ENCODE assay signal across 8 cellular contexts in genomic region chr10:124670849-124671248, GRCh38.
DNase-seq lines count a peak whose midpoint lies in the region; ATAC-seq and TF ChIP-seq lines count a peak whose summit lies in the region.

No MANE protein-coding gene starts in this region.

- H2BK120ac ChIP-seq in neuronal stem cell (ENCODE audit: low read depth, low read length) = peak overlapping the region; percentile 66

- POLR2A ChIA-PET in CD4-positive, alpha-beta T cell (lab: Charles Lee) = interaction anchor here (0.6 to 3.4 kb wide), 5 partner anchors 9 to 48 kb away, joined by 3 to 22 read pairs (median 5); no protein-coding TSS in a partner anchor

- H3K14ac ChIP-seq in neuronal stem cell (ENCODE audit: low read length) = no peak overlapping the region

- intact Hi-C loops in CD4-positive, alpha-beta T cell (cut with DNase I, micrococcal nuclease) = loop anchor here (2.0 to 5.0 kb wide), 4 partner anchors 20 to 70 kb away; no protein-coding TSS in a partner anchor
- intact Hi-C loops in dendritic cell treated with granulocyte-macrophage colony-stimulating factor and Interleukin-4, amounts not matched to agents 40 ng/mL and 50 ng/mL, for 4 days (cut with micrococcal nuclease) = no loop called here
- intact Hi-C loops in activated T-helper 1 cell treated with anti-CD3 and anti-CD28 coated beads, Interleukin-12 subunit alpha, Interleukin-12 subunit beta, Interleukin-2, Interleukin-4 antibody, amounts not matched to agents 30 ng/mL and 10 ng/mL and 1 ng/mL, durations not matched to agents 14 hours and 24 hours and 36 hours (cut with micrococcal nuclease) = no loop called here

- peak overlapping the region; percentile 55 for H4K8ac ChIP-seq in neuronal stem cell (ENCODE audit: low read depth, low read length)

- peak overlapping the region; percentile 89 for H3K18ac ChIP-seq in neuronal stem cell (ENCODE audit: low read length)

- H3K4me2 ChIP-seq in neuronal stem cell (ENCODE audit: insufficient read depth, low read length, poor library complexity, severe bottlenecking) = no peak overlapping the region

- H3K9me3 Mint-ChIP-seq in CD4-positive, alpha-beta T cell = no peaks in the 10 kb centered on the region
- H3K9me3 Mint-ChIP-seq in dendritic cell treated with granulocyte-macrophage colony-stimulating factor and Interleukin-4, amounts not matched to agents 40 ng/mL and 50 ng/mL, for 4 days = no peaks in the 10 kb centered on the region
- H3K9me3 Mint-ChIP-seq in activated T-helper 1 cell treated with anti-CD3 and anti-CD28 coated beads, Interleukin-12 subunit alpha, Interleukin-12 subunit beta, Interleukin-2, Interleukin-4 antibody, amounts not matched to agents 30 ng/mL and 10 ng/mL and 1 ng/mL, durations not matched to agents 14 hours and 24 hours and 36 hours = no peaks in the 10 kb centered on the region

- peak overlapping the region; percentile 56 for H2BK5ac ChIP-seq in neuronal stem cell (ENCODE audit: low read length)

- H3K23ac ChIP-seq in neuronal stem cell (ENCODE audit: low read depth, low read length, poor library complexity) = peak overlapping the region; percentile 66

- TF ChIP-seq CTCF in CD4-positive, alpha-beta T cell (IDR thresholded peaks at IDR 0.05) = no peak

- H4K91ac ChIP-seq in neuronal stem cell (ENCODE audit: low read depth, low read length, poor library complexity) = peak overlapping the region; percentile 49

- peaks cover 85% of the 10 kb centered on the region for H3K4me1 Mint-ChIP-seq in CD4-positive, alpha-beta T cell (ENCODE audit: low read depth)
- peaks cover 70% of the 10 kb centered on the region for H3K4me1 Mint-ChIP-seq in dendritic cell treated with granulocyte-macrophage colony-stimulating factor and Interleukin-4, amounts not matched to agents 40 ng/mL and 50 ng/mL, for 4 days (ENCODE audit: low read depth)
- peaks cover 40% of the 10 kb centered on the region for H3K4me1 Mint-ChIP-seq in activated T-helper 1 cell treated with anti-CD3 and anti-CD28 coated beads, Interleukin-12 subunit alpha, Interleukin-12 subunit beta, Interleukin-2, Interleukin-4 antibody, amounts not matched to agents 30 ng/mL and 10 ng/mL and 1 ng/mL, durations not matched to agents 14 hours and 24 hours and 36 hours (ENCODE audit: low read depth)

- H3K36me3 Mint-ChIP-seq in CD4-positive, alpha-beta T cell (ENCODE audit: low read depth) = peaks cover 7% of the 10 kb centered on the region
- H3K36me3 Mint-ChIP-seq in dendritic cell treated with granulocyte-macrophage colony-stimulating factor and Interleukin-4, amounts not matched to agents 40 ng/mL and 50 ng/mL, for 4 days (ENCODE audit: low read depth) = peaks cover 82% of the 10 kb centered on the region
- H3K36me3 Mint-ChIP-seq in activated T-helper 1 cell treated with anti-CD3 and anti-CD28 coated beads, Interleukin-12 subunit alpha, Interleukin-12 subunit beta, Interleukin-2, Interleukin-4 antibody, amounts not matched to agents 30 ng/mL and 10 ng/mL and 1 ng/mL, durations not matched to agents 14 hours and 24 hours and 36 hours (ENCODE audit: low read depth) = peaks cover 25% of the 10 kb centered on the region

- peak overlapping the region; percentile 73 for H2AK5ac ChIP-seq in neuronal stem cell (ENCODE audit: low read depth, low read length)

- no peak overlapping the region for H3K27ac ChIP-seq in CD4-positive, alpha-beta T cell (ENCODE audit: low read depth, low read length)
- H3K27ac ChIP-seq in neuronal stem cell (replicated peaks; ENCODE audit: low read length) = peak overlapping the region; percentile 88

- H3K79me1 ChIP-seq in neuronal stem cell (ENCODE audit: low read depth, low read length) = peaks cover 21% of the 10 kb centered on the region

- ATAC-seq in CD4-positive, alpha-beta T cell (ENCODE audit: poor library complexity) = peak; percentile 80

- H3K4ac ChIP-seq in neuronal stem cell (ENCODE audit: low read length) = no peak overlapping the region

- WGBS in neuronal stem cell (ENCODE audit: extremely low coverage in 2 of 2, insufficient read length in 2 of 2, insufficient replicate concordance in 1 of 2), 2 donors = no CpG with 5 or more reads among the region's 13 CpGs

- no peak for DNase-seq in CD4-positive, alpha-beta T cell
- DNase-seq in NCI-H187 treated with DMSO at 0.1 percent for 48 hours (lab: John Stamatoyannopoulos, UW) (peak; percentile 7), neuronal stem cell (ENCODE audit: low spot score) (no peak), NCI-H446 treated with DMSO at 0.1 percent for 48 hours (lab: John Stamatoyannopoulos, UW) (no peak), NCI-H345 (lab: John Stamatoyannopoulos, UW) (no peak), epidermal melanocyte (ENCODE audit: insufficient read length, low spot score) (no peak)
- no peak for DNase-seq in activated T-helper 1 cell treated with anti-CD3 and anti-CD28 coated beads, Interleukin-12 subunit alpha, Interleukin-12 subunit beta, Interleukin-2, Interleukin-4 antibody, amounts not matched to agents 30 ng/mL and 10 ng/mL and 1 ng/mL, durations not matched to agents 14 hours and 24 hours and 36 hours (ENCODE audit: low spot score)

- H2BK12ac ChIP-seq in neuronal stem cell (ENCODE audit: low read length) = peak overlapping the region; percentile 77

- H3K27me3 ChIP-seq in CD4-positive, alpha-beta T cell (ENCODE audit: control insufficient read depth, insufficient read depth, low read length) = no peaks in the 10 kb centered on the region
- no peaks in the 10 kb centered on the region for H3K27me3 ChIP-seq in neuronal stem cell (ENCODE audit: control insufficient read depth in 3 of 3, insufficient read depth in 3 of 3, low read depth in 1 of 3, low read length in 3 of 3)

- H3K9me3 ChIP-seq in CD4-positive, alpha-beta T cell (ENCODE audit: control insufficient read depth, low read length) = no peaks in the 10 kb centered on the region
- H3K9me3 ChIP-seq in neuronal stem cell (replicated peaks in 1 of 2; ENCODE audit: control insufficient read depth in 2 of 2, insufficient read depth in 1 of 2, low read depth in 1 of 2, low read length in 2 of 2) = no peaks in the 10 kb centered on the region

- H3K4me3 ChIP-seq in neuronal stem cell (ENCODE audit: low read length in 2 of 2) = no peak overlapping the region

- no peak overlapping the region for H2AFZ ChIP-seq in neuronal stem cell (ENCODE audit: low read length)

- H3K36me3 ChIP-seq in neuronal stem cell (replicated peaks in 1 of 2; ENCODE audit: control insufficient read depth in 2 of 2, insufficient read depth in 2 of 2, low read length in 2 of 2) = peaks cover 3 to 57% of the 10 kb centered on the region in 2 donors

- H3K27ac Mint-ChIP-seq in CD4-positive, alpha-beta T cell = peak overlapping the region; percentile 73
- peak overlapping the region; percentile 81 for H3K27ac Mint-ChIP-seq in dendritic cell treated with granulocyte-macrophage colony-stimulating factor and Interleukin-4, amounts not matched to agents 40 ng/mL and 50 ng/mL, for 4 days
- H3K27ac Mint-ChIP-seq in activated T-helper 1 cell treated with anti-CD3 and anti-CD28 coated beads, Interleukin-12 subunit alpha, Interleukin-12 subunit beta, Interleukin-2, Interleukin-4 antibody, amounts not matched to agents 30 ng/mL and 10 ng/mL and 1 ng/mL, durations not matched to agents 14 hours and 24 hours and 36 hours = no peak overlapping the region

- H3K4me1 ChIP-seq in neuronal stem cell (ENCODE audit: control insufficient read depth in 2 of 2, insufficient read depth in 1 of 2, low read depth in 1 of 2, low read length in 2 of 2) = peaks cover 9 to 38% of the 10 kb centered on the region in 2 donors

- H2BK15ac ChIP-seq in neuronal stem cell (ENCODE audit: low read length) = peak overlapping the region; percentile 17

- H3K4me3 Mint-ChIP-seq in CD4-positive, alpha-beta T cell = peak overlapping the region; percentile 40
- peak overlapping the region; percentile 41 for H3K4me3 Mint-ChIP-seq in dendritic cell treated with granulocyte-macrophage colony-stimulating factor and Interleukin-4, amounts not matched to agents 40 ng/mL and 50 ng/mL, for 4 days
- no peak overlapping the region for H3K4me3 Mint-ChIP-seq in activated T-helper 1 cell treated with anti-CD3 and anti-CD28 coated beads, Interleukin-12 subunit alpha, Interleukin-12 subunit beta, Interleukin-2, Interleukin-4 antibody, amounts not matched to agents 30 ng/mL and 10 ng/mL and 1 ng/mL, durations not matched to agents 14 hours and 24 hours and 36 hours

- CTCF ChIA-PET in CD4-positive, alpha-beta T cell (lab: Charles Lee) = interaction anchor here (0.8 to 2.6 kb wide), 11 partner anchors 20 to 74 kb away, joined by 3 to 11 read pairs (median 5); partner anchors contain the start of gene FAM53B

- peak overlapping the region; percentile 10 for H3K9ac ChIP-seq in neuronal stem cell (ENCODE audit: low read depth, low read length, poor library complexity)

- no peaks in the 10 kb centered on the region for H3K27me3 Mint-ChIP-seq in CD4-positive, alpha-beta T cell
- no peaks in the 10 kb centered on the region for H3K27me3 Mint-ChIP-seq in dendritic cell treated with granulocyte-macrophage colony-stimulating factor and Interleukin-4, amounts not matched to agents 40 ng/mL and 50 ng/mL, for 4 days
- peaks cover 2% of the 10 kb centered on the region for H3K27me3 Mint-ChIP-seq in activated T-helper 1 cell treated with anti-CD3 and anti-CD28 coated beads, Interleukin-12 subunit alpha, Interleukin-12 subunit beta, Interleukin-2, Interleukin-4 antibody, amounts not matched to agents 30 ng/mL and 10 ng/mL and 1 ng/mL, durations not matched to agents 14 hours and 24 hours and 36 hours (ENCODE audit: insufficient read depth)

Comparison
In these comparisons a context has a peak if more than half of its experiments do, and no peak if none do; other contexts are left out.
1. intact Hi-C loops: an anchor here in CD4-positive, alpha-beta T cell (2.0 to 5.0 kb wide); none called in dendritic cell treated with granulocyte-macrophage colony-stimulating factor and Interleukin-4, amounts not matched to agents 40 ng/mL and 50 ng/mL, for 4 days and activated T-helper 1 cell treated with anti-CD3 and anti-CD28 coated beads, Interleukin-12 subunit alpha, Interleukin-12 subunit beta, Interleukin-2, Interleukin-4 antibody, amounts not matched to agents 30 ng/mL and 10 ng/mL and 1 ng/mL, durations not matched to agents 14 hours and 24 hours and 36 hours.